ENCODE assay signal across 20 cellular contexts in genomic region chr2:15986068-15986560, GRCh38. TPM values are rescaled to one million over a fixed set of nuclear protein-coding genes. Genes with fewer than 3 reads are reported as not detected.
DNase-seq lines count a peak whose midpoint lies in the region; ATAC-seq and TF ChIP-seq lines count a peak whose summit lies in the region.
"Had no signal": no experiment of that assay in that cellular context is flagged by ENCODE, and none has a peak within 500 bp of the region (broad histone marks: within the 10 kb centered on the region; RNA-seq: fewer than 3 reads in every experiment).

No MANE protein-coding gene starts in this region.

- no CpG with 5 or more reads among the region's 9 CpGs for WGBS in trophoblast cell (ENCODE audit: extremely low coverage, insufficient coverage, insufficient read length)

- H4K8ac ChIP-seq in trophoblast cell (ENCODE audit: low read depth, low read length): no peak overlapping the region

- H3K9ac ChIP-seq in NT2/D1 (ENCODE audit: insufficient read length, low read depth): peak overlapping the region; percentile 13
- H3K9ac ChIP-seq in trophoblast cell (ENCODE audit: low read length): no peak overlapping the region
- no peak overlapping the region for H3K9ac ChIP-seq in PC-3 (ENCODE audit: low read length)

- H3K4me3 ChIP-seq in GM23338 (no peak overlapping the region), NT2/D1 (ENCODE audit: insufficient read length, low read depth) (no peak overlapping the region), trophoblast cell (ENCODE audit: low read depth, low read length) (no peak overlapping the region), PC-3 (ENCODE audit: low read length) (no peak overlapping the region)
- H3K4me3 ChIP-seq: MG63, PC-9 had no signal

- H3F3A ChIP-seq in GM23338 (replicated peaks; ENCODE audit: low read depth) (peaks cover 10% of the 10 kb centered on the region; the same call in 1 of the 2 replicates), PC-3 (ENCODE audit: low read length, unreplicated experiment) (no peaks in the 10 kb centered on the region)

- no peak overlapping the region for H2BK12ac ChIP-seq in trophoblast cell (ENCODE audit: low read length)

- H3K36me3 Mint-ChIP-seq in GM23338 (ENCODE audit: low read depth) (no peaks in the 10 kb centered on the region), endothelial cell (ENCODE audit: low read depth, unreplicated experiment) (no peaks in the 10 kb centered on the region), T-helper 17 cell (ENCODE audit: low read depth) (no peaks in the 10 kb centered on the region)
- H3K36me3 Mint-ChIP-seq: CD14-positive monocyte had no signal

- H3K4me3 Mint-ChIP-seq in GM23338 (no peak overlapping the region), endothelial cell (ENCODE audit: unreplicated experiment) (no peak overlapping the region), T-helper 17 cell (no peak overlapping the region)

- no peak overlapping the region for H3K4me2 ChIP-seq in GM23338
- H3K4me2 ChIP-seq in trophoblast cell (ENCODE audit: low read length): no peak overlapping the region
- no peak overlapping the region for H3K4me2 ChIP-seq in PC-3 (ENCODE audit: low read length)
- H3K4me2 ChIP-seq: PC-9 had no signal

- intact Hi-C loops in PC-3 (cut with micrococcal nuclease): no loop called here

- TF ChIP-seq CTCF in GM23338 (conservative IDR thresholded peaks at IDR 0.05; ENCODE audit: low read depth in 2 of 2) (no peak), endothelial cell (IDR thresholded peaks at IDR 0.05; ENCODE audit: unreplicated experiment) (no peak), PC-3 (conservative IDR thresholded peaks at IDR 0.05; ENCODE audit: low read depth, low read length) (no peak)

- H3K79me1 ChIP-seq in trophoblast cell (ENCODE audit: low read length): peaks cover 2% of the 10 kb centered on the region

- POLR2A ChIA-PET in PC-3 (lab: Charles Lee; ENCODE audit: unreplicated experiment): no interaction called here

- H3K9me2 ChIP-seq in GM23338 (ENCODE audit: insufficient read depth) (no peaks in the 10 kb centered on the region), PC-3 (replicated peaks; ENCODE audit: low read length) (no peaks in the 10 kb centered on the region)

- H2BK5ac ChIP-seq in trophoblast cell (ENCODE audit: low read depth, low read length, poor library complexity): no peak overlapping the region

- H3K27me3 ChIP-seq in GM23338 (ENCODE audit: insufficient read depth) (no peaks in the 10 kb centered on the region), NT2/D1 (ENCODE audit: insufficient read depth, insufficient read length) (no peaks in the 10 kb centered on the region), trophoblast cell (ENCODE audit: insufficient read depth, low read length) (no peaks in the 10 kb centered on the region), PC-3 (ENCODE audit: low read length) (peaks cover 13% of the 10 kb centered on the region; the same call in 1 of the 2 replicates)
- H3K27me3 ChIP-seq: MG63 had no signal

- no peak overlapping the region for H3K18ac ChIP-seq in trophoblast cell (ENCODE audit: low read length)

- H4K91ac ChIP-seq in trophoblast cell (ENCODE audit: low read depth, low read length): no peak overlapping the region

- H3K27ac ChIP-seq in GM23338 (ENCODE audit: low read depth) (no peak overlapping the region), trophoblast cell (ENCODE audit: low read depth, low read length) (no peak overlapping the region), PC-3 (ENCODE audit: low read length) (no peak overlapping the region)
- H3K27ac ChIP-seq: PC-9, RWPE1 had no signal

- H3K27me3 Mint-ChIP-seq in GM23338 (ENCODE audit: insufficient read depth, low read depth, poor library complexity) (peaks cover 1% of the 10 kb centered on the region), endothelial cell (ENCODE audit: unreplicated experiment) (peaks cover 6% of the 10 kb centered on the region), T-helper 17 cell (peaks cover 6% of the 10 kb centered on the region)

- H3K27ac Mint-ChIP-seq in GM23338: no peak overlapping the region
- no peak overlapping the region for H3K27ac Mint-ChIP-seq in endothelial cell (ENCODE audit: unreplicated experiment)
- no peak overlapping the region for H3K27ac Mint-ChIP-seq in T-helper 17 cell
- H3K27ac Mint-ChIP-seq: CD14-positive monocyte had no signal

- H3K9me3 Mint-ChIP-seq in GM23338 (no peaks in the 10 kb centered on the region; the same call in 2 of the 3 replicates), endothelial cell (ENCODE audit: unreplicated experiment) (no peaks in the 10 kb centered on the region)
- H3K9me3 Mint-ChIP-seq: CD14-positive monocyte had no signal

- ATAC-seq in GM23338: no peak
- ATAC-seq in T-helper 17 cell: no peak
- ATAC-seq in PC-3: no peak
- ATAC-seq: HCT116 had no signal

- peak overlapping the region; percentile 37 for H3K23ac ChIP-seq in trophoblast cell (ENCODE audit: low read length)

- DNase-seq in GM23338 (ENCODE audit: low spot score): no peak
- no peak for DNase-seq in NT2/D1 (ENCODE audit: low read depth, low spot score)
- peak; percentile 9 for DNase-seq in endothelial cell (ENCODE audit: low spot score)
- no peak for DNase-seq in trophoblast cell
- no peak for DNase-seq in UCSD-AML1 (lab: John Stamatoyannopoulos, UW; ENCODE audit: unreplicated experiment)
- DNase-seq in T-helper 17 cell: no peak
- DNase-seq in PC-3: no peak
- DNase-seq: GDM1, Kasumi-1, MG63, NCI-H1048, NCI-H1436 treated with DMSO at 0.1 percent for 48 hours, NCI-H2029, NCI-H2171 treated with DMSO at 0.1 percent for 48 hours, NCI-H446 treated with DMSO at 0.1 percent for 48 hours, PC-9, SIG-M5 had no signal

- CTCF ChIA-PET in PC-3 (lab: Charles Lee): no interaction called here

- H3K79me2 ChIP-seq in GM23338 (replicated peaks; ENCODE audit: insufficient read depth) (no peaks in the 10 kb centered on the region), trophoblast cell (ENCODE audit: control insufficient read depth, insufficient read depth, low read length, poor library complexity) (peaks cover 2% of the 10 kb centered on the region), PC-3 (ENCODE audit: low read length) (no peaks in the 10 kb centered on the region)

- H3K4ac ChIP-seq in trophoblast cell (ENCODE audit: low read depth, low read length): no peak overlapping the region

- no peaks in the 10 kb centered on the region for H3K36me3 ChIP-seq in GM23338 (ENCODE audit: insufficient read depth)
- no peaks in the 10 kb centered on the region for H3K36me3 ChIP-seq in NT2/D1 (ENCODE audit: insufficient read depth, insufficient read length, low read length)
- H3K36me3 ChIP-seq in trophoblast cell (ENCODE audit: control insufficient read depth in 1 of 2, insufficient read depth in 2 of 2, low read length in 2 of 2): no peaks in the 10 kb centered on the region
- H3K36me3 ChIP-seq in PC-3 (ENCODE audit: low read depth, low read length): no peaks in the 10 kb centered on the region
- H3K36me3 ChIP-seq: MG63 had no signal

- H4K12ac ChIP-seq in trophoblast cell (ENCODE audit: low read depth, low read length): no peak overlapping the region

- H4K20me1 ChIP-seq in GM23338 (replicated peaks; ENCODE audit: insufficient read depth) (no peaks in the 10 kb centered on the region), PC-3 (ENCODE audit: low read length) (no peaks in the 10 kb centered on the region)

- H3K9me3 ChIP-seq in NT2/D1 (ENCODE audit: insufficient read depth, low read length) (no peaks in the 10 kb centered on the region), trophoblast cell (ENCODE audit: insufficient read depth, low read depth, low read length) (no peaks in the 10 kb centered on the region), T-helper 17 cell (ENCODE audit: control insufficient read depth, low read length, poor library complexity, severe bottlenecking) (no peaks in the 10 kb centered on the region), PC-3 (ENCODE audit: low read length) (no peaks in the 10 kb centered on the region)
- H3K9me3 ChIP-seq: MG63 had no signal

- BruUV-seq in PC-3 (replicated peaks; lab: Mats Ljungman, UMichigan): no TSS peak

- no peak overlapping the region for H2BK120ac ChIP-seq in trophoblast cell (ENCODE audit: insufficient read depth, low read length, poor library complexity)

- H3K4me1 ChIP-seq in GM23338 (ENCODE audit: insufficient read depth) (peaks cover 36% of the 10 kb centered on the region), NT2/D1 (ENCODE audit: insufficient read depth, insufficient read length) (peaks cover 12% of the 10 kb centered on the region), trophoblast cell (ENCODE audit: control insufficient read depth in 1 of 2, insufficient read depth in 2 of 2, low read length in 2 of 2) (peaks cover 16 to 27% of the 10 kb centered on the region in 2 experiments), PC-3 (ENCODE audit: insufficient read depth, low read length) (no peaks in the 10 kb centered on the region)

- H3K14ac ChIP-seq in trophoblast cell (ENCODE audit: low read length): no peak overlapping the region

- H2AK5ac ChIP-seq in trophoblast cell (ENCODE audit: low read length): no peak overlapping the region

- H3K4me1 Mint-ChIP-seq in GM23338 (peaks cover 41% of the 10 kb centered on the region), endothelial cell (ENCODE audit: unreplicated experiment) (peaks cover 17% of the 10 kb centered on the region), T-helper 17 cell (no peaks in the 10 kb centered on the region)
- H3K4me1 Mint-ChIP-seq: CD14-positive monocyte had no signal

- H2AFZ ChIP-seq in GM23338 (peak overlapping the region; percentile 56; the same call in 1 of the 2 replicates), trophoblast cell (ENCODE audit: insufficient read depth, low read length, poor library complexity) (no peak overlapping the region), PC-3 (ENCODE audit: low read length) (no peak overlapping the region)
- H2AFZ ChIP-seq: PC-9 had no signal

TF ChIP-seq in GM23338, 12 proteins besides CTCF, POLR2A, EP300 and RAD21 (continues in another document):
- TF ChIP-seq EZH2 (IDR thresholded peaks at IDR 0.05; ENCODE audit: low read depth, unreplicated experiment): no peak
- TF ChIP-seq JUNB (IDR thresholded peaks at IDR 0.05; ENCODE audit: unreplicated experiment): no peak
- TF ChIP-seq ZNF331 (CRISPR knock-in tag; IDR thresholded peaks at IDR 0.05; ENCODE audit: low read depth): no peak
- no peak for TF ChIP-seq ZNF114 (CRISPR knock-in tag; IDR thresholded peaks at IDR 0.05)
- TF ChIP-seq POLR2AphosphoS5 (IDR thresholded peaks at IDR 0.05; ENCODE audit: low read depth): no peak

RNA-seq across cellular contexts. Expression of gene MYCN, which starts 45.8 kb away (rescaled TPM):
- 145 and 161 TPM in 2 replicates for total RNA-seq in GM23338 (2014; rRNA removed; shearing (Covaris generic))
- polyA plus RNA-seq in GM23338 (2016; fragmentation: Nextera tagmentation; extraction: Ambion mirVana): 50.8 and 60.8 TPM in 2 replicates
- total RNA-seq in endothelial cell (ENCODE audit: unreplicated experiment) (8.5 TPM), T-helper 17 cell (under 1 TPM in 1 of 2 donors, not detected in 1; 0.37 TPM), PC-3 (2014; rRNA removed) (not detected in 2 replicates)
- polyA plus RNA-seq in trophoblast cell (2013): 104 and 113 TPM in 2 replicates
- total RNA-seq: PC-9 had no signal
- polyA plus RNA-seq: CD14-positive monocyte had no signal

Comparison
In these comparisons a context has a peak if more than half of its experiments do, and no peak if none do; other contexts are left out.
1. RNA of gene MYCN, which starts 45.8 kb away (total RNA-seq): 145 to 161 TPM in GM23338; 8.5 TPM in endothelial cell (single experiment), 0.37 TPM in T-helper 17 cell and not detected in PC-3; every median in the first group is over 10 times any median in the second.